27 cellular contexts compared by ENCODE assay signal in genomic region chr10:49748006-49748405, GRCh38. TPM values are rescaled to one million over a fixed set of nuclear protein-coding genes. Genes with fewer than 3 reads are reported as not detected.
"Had no signal": no experiment of that assay in that cellular context is flagged by ENCODE, and none has a peak within 500 bp of the region (broad histone marks: within the 10 kb centered on the region; RNA-seq: fewer than 3 reads in every experiment).

No MANE protein-coding gene starts in this region.

- H3K27ac ChIP-seq: coronary artery, esophagus squamous epithelium, heart right ventricle, lower lobe of right lung, neutrophil, pancreas, thoracic aorta, tibial nerve, upper lobe of left lung had no signal

- DNase-seq: dermis blood vessel endothelial cell; effector memory CD8-positive, alpha-beta T cell; erythroblast; esophagus squamous epithelium; foreskin melanocyte; glutamatergic neuron; heart right ventricle; hippocampal formation; immature natural killer cell; left ventricle myocardium superior; lower lobe of right lung; natural killer cell; pancreas; retina; stimulated activated CD4-positive, alpha-beta T cell treated with anti-CD3 and anti-CD28 coated beads, Interleukin-2, amount 100 ng/mL, for 24 hours; stimulated activated CD4-positive, alpha-beta T cell treated with anti-CD3 and anti-CD28 coated beads, Interleukin-4, amount 100 ng/mL, for 4 hours; stimulated activated naive CD8-positive, alpha-beta T cell treated with anti-CD3 and anti-CD28 coated beads, Interleukin-15, Interleukin-2, amounts not matched to agents 100 U/mL and 50 U/mL, for 24 hours; upper lobe of left lung had no signal

- H3K9me3 ChIP-seq: esophagus squamous epithelium, heart right ventricle, lower lobe of right lung, neutrophil, pancreas, thoracic aorta, tibial nerve, upper lobe of left lung had no signal

- H3K27me3 ChIP-seq: pancreas, tibial nerve, upper lobe of left lung had no signal

- H3K4me1 ChIP-seq: esophagus squamous epithelium, heart right ventricle, lower lobe of right lung, pancreas, tibial nerve, upper lobe of left lung had no signal

- H3K4me3 ChIP-seq: coronary artery, esophagus squamous epithelium, heart right ventricle, lower lobe of right lung, pancreas, smooth muscle cell, thoracic aorta, tibial nerve, upper lobe of left lung had no signal

- H3K36me3 ChIP-seq: esophagus squamous epithelium, heart right ventricle, lower lobe of right lung, neutrophil, pancreas, thoracic aorta, tibial nerve, upper lobe of left lung had no signal

- ATAC-seq: effector memory CD8-positive, alpha-beta T cell; heart right ventricle; left ventricle myocardium superior; lower lobe of right lung; natural killer cell; pancreas; sciatic nerve; stimulated activated memory B cell treated with anti-CD40 and anti-IgM and Interleukin-4, amounts not matched to agents 10 μg/mL and 1 μg/mL and 100 μg/mL, for 72 hours; stimulated activated naive CD8-positive, alpha-beta T cell treated with anti-CD3 and anti-CD28 coated beads, Interleukin-15, Interleukin-2, amounts not matched to agents 100 U/mL and 50 U/mL, for 24 hours had no signal

RNA-seq across cellular contexts. Expression of gene OGDHL, which starts 14.1 kb away (rescaled TPM):
- total RNA-seq: mononuclear cell, natural killer cell, posterior vena cava, sciatic nerve, thoracic aorta, tibial nerve had no signal
- polyA plus RNA-seq: immature natural killer cell had no signal
